In genomic region chr1:113983826-113984225, GRCh38 we compare ENCODE assay signal across 21 cellular contexts. TPM values are rescaled to one million over a fixed set of nuclear protein-coding genes. Genes with fewer than 3 reads are reported as not detected.
DNase-seq lines count a peak whose midpoint lies in the region; ATAC-seq and TF ChIP-seq lines count a peak whose summit lies in the region.
"Had no signal": no experiment of that assay in that cellular context is flagged by ENCODE, and none has a peak within 500 bp of the region (broad histone marks: within the 10 kb centered on the region; RNA-seq: fewer than 3 reads in every experiment).

No MANE protein-coding gene starts in this region.

- peak overlapping the region; percentile 75 for H3K4ac ChIP-seq in IMR-90 (ENCODE audit: low read depth, low read length)
- no peak overlapping the region for H3K4ac ChIP-seq in neuronal stem cell (ENCODE audit: low read length)

- H3K9ac ChIP-seq in IMR-90 (ENCODE audit: low read depth, low read length), result peak overlapping the region; percentile 2; the same call in 1 of the 2 replicates
- H3K9ac ChIP-seq in neuronal stem cell (ENCODE audit: low read depth, low read length, poor library complexity), result peak overlapping the region; percentile 61

- intact Hi-C loops in IMR-90 (cut with micrococcal nuclease) (no loop called here), esophagus squamous epithelium (cut with DNase I) (no loop called here), tibial artery (cut with DNase I; ENCODE audit: low total_unique reads) (no loop called here)

- H2BK20ac ChIP-seq in IMR-90 (ENCODE audit: low read depth, low read length), result peak overlapping the region; percentile 46; the same call in 1 of the 2 replicates

- H2AK5ac ChIP-seq in IMR-90 (ENCODE audit: low read depth, low read length) (peak overlapping the region; percentile 90), neuronal stem cell (ENCODE audit: low read depth, low read length) (peak overlapping the region; percentile 95)

- H2BK15ac ChIP-seq in IMR-90 (ENCODE audit: low read depth, low read length) (peak overlapping the region; percentile 61; the same call in 2 of the 3 replicates), neuronal stem cell (ENCODE audit: low read length) (peak overlapping the region; percentile 76)

- H2BK5ac ChIP-seq in IMR-90 (ENCODE audit: low read depth, low read length, poor library complexity, severe bottlenecking) (peak overlapping the region; percentile 59), neuronal stem cell (ENCODE audit: low read length) (no peak overlapping the region)

- CTCF ChIA-PET in IMR-90 (lab: Yijun Ruan, JAX), result no interaction called here
- CTCF ChIA-PET in activated naive CD4-positive, alpha-beta T cell treated with anti-CD3 and anti-CD28 coated beads, Interleukin-2, amount 10 ng/mL, durations not matched to agents 7 days and 5 days (lab: Charles Lee), result no interaction called here

- H3K56ac ChIP-seq in IMR-90 (ENCODE audit: extremely low read depth, insufficient read depth, low read length), result no peak overlapping the region

- peak overlapping the region; percentile 50 for H2BK120ac ChIP-seq in IMR-90 (ENCODE audit: low read depth, low read length)
- no peak overlapping the region for H2BK120ac ChIP-seq in neuronal stem cell (ENCODE audit: low read depth, low read length)

- in situ Hi-C loops in IMR-90 (cut with MboI; ENCODE audit: low sequenced_read_pairs), result loop anchor here (5.0 kb wide), 1 partner anchor 298 kb away; no protein-coding TSS in a partner anchor

- peaks cover 12% of the 10 kb centered on the region for H3K9me1 ChIP-seq in IMR-90 (ENCODE audit: insufficient read depth, low read length)

- peak overlapping the region; percentile 27; the same call in 1 of the 2 replicates for H3K23ac ChIP-seq in IMR-90 (ENCODE audit: low read depth, low read length)
- peak overlapping the region; percentile 45 for H3K23ac ChIP-seq in neuronal stem cell (ENCODE audit: low read depth, low read length, poor library complexity)

- H3K4me1 Mint-ChIP-seq in activated naive CD4-positive, alpha-beta T cell treated with anti-CD3 and anti-CD28 coated beads, Interleukin-2, amount 10 ng/mL, durations not matched to agents 7 days and 5 days, result no peaks in the 10 kb centered on the region
- H3K4me1 Mint-ChIP-seq: central memory CD8-positive, alpha-beta T cell had no signal

- peak overlapping the region; percentile 48; the same call in 1 of the 2 replicates for H3K18ac ChIP-seq in IMR-90 (ENCODE audit: low read depth, low read length)
- peak overlapping the region; percentile 86 for H3K18ac ChIP-seq in neuronal stem cell (ENCODE audit: low read length)

- H3K4me1 ChIP-seq in IMR-90 (ENCODE audit: control insufficient read depth, insufficient read depth, low read length), result peaks cover 19% of the 10 kb centered on the region
- H3K4me1 ChIP-seq in esophagus squamous epithelium, result peaks cover 0 to 55% (median 23%) of the 10 kb centered on the region in 3 donors
- H3K4me1 ChIP-seq in neuronal stem cell (ENCODE audit: control insufficient read depth in 2 of 2, insufficient read depth in 1 of 2, low read depth in 1 of 2, low read length in 2 of 2), result peaks cover 12 to 22% of the 10 kb centered on the region in 2 donors
- H3K4me1 ChIP-seq in tibial artery, result peaks cover 5 to 55% (median 35%) of the 10 kb centered on the region in 4 donors

- no TSS peak for BruUV-seq in IMR-90 (replicated peaks; lab: Mats Ljungman, UMichigan)

- H3K27ac ChIP-seq in IMR-90 (ENCODE audit: insufficient read depth, low read length) (peak overlapping the region; percentile 60; the same call in 1 of the 2 replicates), esophagus squamous epithelium (peak overlapping the region; percentile 67 to 87 (median 75)), neuronal stem cell (replicated peaks; ENCODE audit: low read length) (no peak overlapping the region), tibial artery (peak overlapping the region; percentile 79 to 84)
- H3K27ac ChIP-seq: VCaP had no signal

- H3K27me3 Mint-ChIP-seq in activated naive CD4-positive, alpha-beta T cell treated with anti-CD3 and anti-CD28 coated beads, Interleukin-2, amount 10 ng/mL, durations not matched to agents 7 days and 5 days, result no peaks in the 10 kb centered on the region
- H3K27me3 Mint-ChIP-seq: activated naive CD8-positive, alpha-beta T cell treated with anti-CD3 and anti-CD28 coated beads, Interleukin-2, amount 10 ng/mL, durations not matched to agents 7 days and 5 days; effector memory CD8-positive, alpha-beta T cell; natural killer cell treated with Interleukin-12 subunit alpha and Interleukin-12 subunit beta and Interleukin-15 and Interleukin-18, amount 100 ng/mL, for 72 hours had no signal

- H3K36me3 Mint-ChIP-seq in activated naive CD4-positive, alpha-beta T cell treated with anti-CD3 and anti-CD28 coated beads, Interleukin-2, amount 10 ng/mL, durations not matched to agents 7 days and 5 days, result no peaks in the 10 kb centered on the region
- H3K36me3 Mint-ChIP-seq: activated naive CD8-positive, alpha-beta T cell treated with anti-CD3 and anti-CD28 coated beads, Interleukin-2, amount 10 ng/mL, durations not matched to agents 7 days and 5 days; natural killer cell treated with Interleukin-12 subunit alpha and Interleukin-12 subunit beta and Interleukin-15 and Interleukin-18, amount 100 ng/mL, for 72 hours had no signal

- TF ChIP-seq CTCF in IMR-90 (conservative IDR thresholded peaks at IDR 0.05; ENCODE audit: low read depth, low read length) (no peak), esophagus squamous epithelium (IDR thresholded peaks at IDR 0.05) (no peak), tibial artery (IDR thresholded peaks at IDR 0.05) (no peak)

- H4K5ac ChIP-seq in IMR-90 (ENCODE audit: low read depth, low read length), result peak overlapping the region; percentile 39; the same call in 1 of the 2 replicates

- H4K91ac ChIP-seq in IMR-90 (ENCODE audit: insufficient read depth, low read depth, low read length) (peak overlapping the region; percentile 87), neuronal stem cell (ENCODE audit: low read depth, low read length, poor library complexity) (peak overlapping the region; percentile 87)

- no peaks in the 10 kb centered on the region for H3K9me3 ChIP-seq in IMR-90 (ENCODE audit: control insufficient read depth, insufficient read depth, low read length)
- H3K9me3 ChIP-seq in esophagus squamous epithelium, result no peaks in the 10 kb centered on the region
- H3K9me3 ChIP-seq in neuronal stem cell (replicated peaks in 1 of 2; ENCODE audit: control insufficient read depth in 2 of 2, insufficient read depth in 1 of 2, low read depth in 1 of 2, low read length in 2 of 2), result peaks cover 3 to 5% of the 10 kb centered on the region in 2 donors
- H3K9me3 ChIP-seq in tibial artery, result no peaks in the 10 kb centered on the region

- TF ChIP-seq POLR2A in IMR-90 (IDR thresholded peaks at IDR 0.05; ENCODE audit: low read depth, low read length) (no peak), esophagus squamous epithelium (IDR thresholded peaks at IDR 0.05) (no peak)

- peak overlapping the region; percentile 38 for H3K14ac ChIP-seq in IMR-90 (replicated peaks; ENCODE audit: low read depth, low read length)
- H3K14ac ChIP-seq in neuronal stem cell (ENCODE audit: low read length), result peak overlapping the region; percentile 95

- H3K79me1 ChIP-seq in IMR-90 (ENCODE audit: low read depth in 1 of 2, low read length in 2 of 2) (peaks cover 0 to 24% of the 10 kb centered on the region in 2 experiments; a peak in 2 of 4 replicates), neuronal stem cell (ENCODE audit: low read depth, low read length) (no peaks in the 10 kb centered on the region)

- H3K27ac Mint-ChIP-seq in activated naive CD4-positive, alpha-beta T cell treated with anti-CD3 and anti-CD28 coated beads, Interleukin-2, amount 10 ng/mL, durations not matched to agents 7 days and 5 days, result no peak overlapping the region
- H3K27ac Mint-ChIP-seq: activated CD8-positive, alpha-beta T cell treated with anti-CD3 and anti-CD28 coated beads, Interleukin-2, amount 10 ng/mL, durations not matched to agents 7 days and 5 days; activated naive CD8-positive, alpha-beta T cell treated with anti-CD3 and anti-CD28 coated beads, Interleukin-2, amount 10 ng/mL, durations not matched to agents 7 days and 5 days; activated T-cell treated with anti-CD3 and anti-CD28 coated beads, Interleukin-2, amount 50 U/mL, for 72 hours; CD14-positive monocyte; natural killer cell treated with Interleukin-12 subunit alpha and Interleukin-12 subunit beta and Interleukin-15 and Interleukin-18, amount 100 ng/mL, for 72 hours had no signal

- H3K4me2 ChIP-seq in IMR-90 (ENCODE audit: low read depth, low read length), result peak overlapping the region; percentile 84; the same call in 1 of the 2 replicates
- no peak overlapping the region for H3K4me2 ChIP-seq in neuronal stem cell (ENCODE audit: insufficient read depth, low read length, poor library complexity, severe bottlenecking)

- no peak overlapping the region for H3K4me3 Mint-ChIP-seq in activated naive CD4-positive, alpha-beta T cell treated with anti-CD3 and anti-CD28 coated beads, Interleukin-2, amount 10 ng/mL, durations not matched to agents 7 days and 5 days
- H3K4me3 Mint-ChIP-seq: activated CD8-positive, alpha-beta T cell treated with anti-CD3 and anti-CD28 coated beads, Interleukin-2, amount 10 ng/mL, durations not matched to agents 7 days and 5 days; activated naive CD8-positive, alpha-beta T cell treated with anti-CD3 and anti-CD28 coated beads, Interleukin-2, amount 10 ng/mL, durations not matched to agents 7 days and 5 days; activated T-cell treated with anti-CD3 and anti-CD28 coated beads, Interleukin-2, amount 50 U/mL, for 72 hours; central memory CD8-positive, alpha-beta T cell; effector memory CD8-positive, alpha-beta T cell; natural killer cell treated with Interleukin-12 subunit alpha and Interleukin-12 subunit beta and Interleukin-15 and Interleukin-18, amount 100 ng/mL, for 72 hours had no signal

- 83% methylated on average over 1 of the region's 7 CpGs; no CpG with 5 or more reads in 1 of the 2 experiments for WGBS in IMR-90 (ENCODE audit: extremely low coverage in 2 of 2, insufficient read length in 1 of 2), 2 experiments
- WGBS in esophagus squamous epithelium, 2 donors, result 64 to 74% methylated on average over 7 of the region's 7 CpGs
- no CpG with 5 or more reads among the region's 7 CpGs for WGBS in neuronal stem cell (ENCODE audit: extremely low coverage in 2 of 2, insufficient read length in 2 of 2, insufficient replicate concordance in 1 of 2), 2 donors

- dilution Hi-C loops in IMR-90 (cut with HindIII; ENCODE audit: low sequenced_read_pairs, unreplicated experiment), result no loop called here

- POLR2A ChIA-PET in IMR-90 (lab: Charles Lee; ENCODE audit: unreplicated experiment), result no interaction called here

- H3K36me3 ChIP-seq in IMR-90 (ENCODE audit: control insufficient read depth, insufficient read depth, low read length), result peaks cover 2% of the 10 kb centered on the region; the same call in 1 of the 2 replicates
- no peaks in the 10 kb centered on the region for H3K36me3 ChIP-seq in esophagus squamous epithelium
- H3K36me3 ChIP-seq in neuronal stem cell (replicated peaks in 1 of 2; ENCODE audit: control insufficient read depth in 2 of 2, insufficient read depth in 2 of 2, low read length in 2 of 2), result no peaks in the 10 kb centered on the region
- no peaks in the 10 kb centered on the region for H3K36me3 ChIP-seq in tibial artery

- H3K9me3 Mint-ChIP-seq in activated naive CD4-positive, alpha-beta T cell treated with anti-CD3 and anti-CD28 coated beads, Interleukin-2, amount 10 ng/mL, durations not matched to agents 7 days and 5 days, result peaks cover 2% of the 10 kb centered on the region
- H3K9me3 Mint-ChIP-seq: central memory CD8-positive, alpha-beta T cell; effector memory CD8-positive, alpha-beta T cell; natural killer cell treated with Interleukin-12 subunit alpha and Interleukin-12 subunit beta and Interleukin-15 and Interleukin-18, amount 100 ng/mL, for 72 hours had no signal

- DNase-seq in IMR-90, result no peak
- DNase-seq in esophagus squamous epithelium (lab: John Stamatoyannopoulos, UW), result no peak
- DNase-seq in neuronal stem cell (ENCODE audit: low spot score), result no peak
- DNase-seq in tibial artery, result no peak
- DNase-seq in DMS 273 treated with DMSO at 0.1 percent for 48 hours (lab: John Stamatoyannopoulos, UW), result no peak
- DNase-seq in NCI-H146 (lab: John Stamatoyannopoulos, UW), result no peak
- DNase-seq in activated naive CD4-positive, alpha-beta T cell treated with anti-CD3 and anti-CD28 coated beads, Interleukin-2, amount 10 ng/mL, durations not matched to agents 7 days and 5 days, result no peak
- no peak for DNase-seq in stimulated activated CD4-positive, alpha-beta T cell treated with anti-CD3 and anti-CD28 coated beads, Interleukin-2, amount 100 ng/mL, for 24 hours
- DNase-seq: activated CD8-positive, alpha-beta T cell treated with anti-CD3 and anti-CD28 coated beads, Interleukin-2, amount 10 ng/mL, durations not matched to agents 7 days and 5 days; activated naive CD8-positive, alpha-beta T cell treated with anti-CD3 and anti-CD28 coated beads, Interleukin-2, amount 10 ng/mL, durations not matched to agents 7 days and 5 days; activated T-cell treated with anti-CD3 and anti-CD28 coated beads, Interleukin-2, amount 50 U/mL, for 72 hours; DMS79; effector memory CD8-positive, alpha-beta T cell; foreskin melanocyte; KG1; NK-92 treated with Interleukin-12 subunit alpha and Interleukin-12 subunit beta, amount 100 ng/mL, for 24 hours; stimulated activated CD4-positive, alpha-beta T cell treated with anti-CD3 and anti-CD28 coated beads, Interleukin-1b, Interleukin-23, amount 100 ng/mL, for 48 hours had no signal

- H2AK9ac ChIP-seq in IMR-90 (replicated peaks; ENCODE audit: low read depth, low read length, poor library complexity), result no peak overlapping the region

- no peaks in the 10 kb centered on the region for H4K20me1 ChIP-seq in IMR-90 (ENCODE audit: insufficient read depth, low read length)

- H2AFZ ChIP-seq in IMR-90 (replicated peaks; ENCODE audit: low read length, poor library complexity) (peak overlapping the region; percentile 49), neuronal stem cell (ENCODE audit: low read length) (no peak overlapping the region)

- peak overlapping the region in 1 of 2 experiments; percentile 47; a peak in 1 of 4 replicates for H4K8ac ChIP-seq in IMR-90 (ENCODE audit: low read depth in 2 of 2, low read length in 2 of 2)
- H4K8ac ChIP-seq in neuronal stem cell (ENCODE audit: low read depth, low read length), result no peak overlapping the region

- H3K4me3 ChIP-seq in IMR-90 (ENCODE audit: insufficient read depth, low read depth, low read length), result no peak overlapping the region
- H3K4me3 ChIP-seq in esophagus squamous epithelium, result no peak overlapping the region
- no peak overlapping the region for H3K4me3 ChIP-seq in neuronal stem cell (ENCODE audit: low read length in 2 of 2)
- H3K4me3 ChIP-seq in tibial artery, result no peak overlapping the region

- peak overlapping the region; percentile 91 for H2BK12ac ChIP-seq in neuronal stem cell (ENCODE audit: low read length)

- H3K27me3 ChIP-seq in IMR-90 (ENCODE audit: control insufficient read depth, insufficient read depth, low read length), result no peaks in the 10 kb centered on the region
- H3K27me3 ChIP-seq in esophagus squamous epithelium, result no peaks in the 10 kb centered on the region
- no peaks in the 10 kb centered on the region for H3K27me3 ChIP-seq in neuronal stem cell (ENCODE audit: control insufficient read depth in 3 of 3, insufficient read depth in 3 of 3, low read depth in 1 of 3, low read length in 3 of 3)
- H3K27me3 ChIP-seq in tibial artery, result no peaks in the 10 kb centered on the region

- no peak for TF ChIP-seq RAD21 in IMR-90 (IDR thresholded peaks at IDR 0.05; ENCODE audit: low read length)

- ATAC-seq in IMR-90 (ENCODE audit: low read depth), result no peak
- ATAC-seq: activated CD8-positive, alpha-beta T cell treated with anti-CD3 and anti-CD28 coated beads, Interleukin-2, amount 10 ng/mL, durations not matched to agents 7 days and 5 days; effector memory CD8-positive, alpha-beta T cell; natural killer cell treated with Interleukin-12 subunit alpha and Interleukin-12 subunit beta and Interleukin-15 and Interleukin-18, amount 100 ng/mL, for 72 hours had no signal

RNA-seq across cellular contexts. Expression of gene OLFML3, which starts 4.6 kb away (rescaled TPM):
- 37.8 and 40.9 TPM in 2 replicates for total RNA-seq in IMR-90 (2012; rRNA removed)
- 66.6 and 71.3 TPM in 2 replicates for polyA plus RNA-seq in IMR-90 (2012; rRNA removed)
- 58.3 and 69.7 TPM in 2 replicates for polyA plus RNA-seq in IMR-90 (2012; cell fraction: cytosol; rRNA removed)
- polyA plus RNA-seq in IMR-90 (2012; cell fraction: nucleus; rRNA removed; ENCODE audit: low replicate concordance), result 25.9 and 31.7 TPM in 2 replicates
- total RNA-seq in esophagus squamous epithelium, result 10 to 100 TPM in 2 of 4 donors, 1 to 10 TPM in 2; 1.2 to 62.0 (median 9.9) TPM
- 10.1 TPM for polyA plus RNA-seq in neuronal stem cell (2013, experiment 1 of 2)
- 9.4 TPM for polyA plus RNA-seq in neuronal stem cell (2013, experiment 2 of 2)

RNA-seq across cellular contexts. Expression of gene HIPK1, which starts 54.7 kb away (rescaled TPM):
- 25.3 and 33.9 TPM in 2 replicates for total RNA-seq in IMR-90 (2012; rRNA removed)
- 15.1 and 15.3 TPM in 2 replicates for polyA plus RNA-seq in IMR-90 (2012; rRNA removed)
- 3.0 and 9.2 TPM in 2 replicates for polyA plus RNA-seq in IMR-90 (2012; cell fraction: cytosol; rRNA removed)
- 17.7 and 21.3 TPM in 2 replicates for polyA plus RNA-seq in IMR-90 (2012; cell fraction: nucleus; rRNA removed; ENCODE audit: low replicate concordance)
- 10 to 100 TPM; 34.1 to 46.5 (median 43.6) TPM for total RNA-seq in esophagus squamous epithelium
- polyA plus RNA-seq in neuronal stem cell (2013, experiment 1 of 2), result 24.6 TPM
- polyA plus RNA-seq in neuronal stem cell (2013, experiment 2 of 2), result 25.1 TPM
